1 cellular context compared by ENCODE assay signal in genomic region chr4:89196745-89197144, GRCh38.
TF ChIP-seq lines count a peak whose summit lies in the region.

No MANE protein-coding gene starts in this region.

TF ChIP-seq in HepG2, 621 proteins besides CTCF, POLR2A, EP300 and RAD21:
- no peak for TF ChIP-seq IKZF1 (IDR thresholded peaks at IDR 0.05)
- no peak for TF ChIP-seq KDM4B (CRISPR knock-in tag; IDR thresholded peaks at IDR 0.05)
- TF ChIP-seq REPIN1 (CRISPR knock-in tag; IDR thresholded peaks at IDR 0.05; ENCODE audit: borderline replicate concordance, low read depth), result no peak
- TF ChIP-seq MIER2 (CRISPR knock-in tag; IDR thresholded peaks at IDR 0.05), result no peak
- peak; percentile 71 for TF ChIP-seq SOX5 (CRISPR knock-in tag; IDR thresholded peaks at IDR 0.05; ENCODE audit: borderline replicate concordance)
- TF ChIP-seq SOX6 (IDR thresholded peaks at IDR 0.05), result no peak
- peak; percentile 85 for TF ChIP-seq SOX6 (CRISPR knock-in tag; IDR thresholded peaks at IDR 0.05)
- no peak for TF ChIP-seq NCOA2 (CRISPR knock-in tag; IDR thresholded peaks at IDR 0.05)
- no peak for TF ChIP-seq THYN1 (CRISPR knock-in tag; IDR thresholded peaks at IDR 0.05; ENCODE audit: borderline replicate concordance, low read depth)
- TF ChIP-seq ZNF350 (CRISPR knock-in tag; IDR thresholded peaks at IDR 0.05; ENCODE audit: borderline replicate concordance, low read depth), result no peak
- TF ChIP-seq RARA (CRISPR knock-in tag; IDR thresholded peaks at IDR 0.05), result peak; percentile 53; the same call in 1 of the 2 replicates
- no peak for TF ChIP-seq ZNF382 (CRISPR knock-in tag; IDR thresholded peaks at IDR 0.05; ENCODE audit: borderline replicate concordance)
- no peak for TF ChIP-seq TOPORS (CRISPR knock-in tag; IDR thresholded peaks at IDR 0.05)
- no peak for TF ChIP-seq FOXP1 (IDR thresholded peaks at IDR 0.05)
- peak; percentile 59 for TF ChIP-seq FOXP1 (CRISPR knock-in tag; IDR thresholded peaks at IDR 0.05)
- no peak for TF ChIP-seq SOX13 (IDR thresholded peaks at IDR 0.05)
- TF ChIP-seq SOX13 (CRISPR knock-in tag; conservative IDR thresholded peaks at IDR 0.05 in 1 of 2, IDR thresholded peaks at IDR 0.05 in 1 of 2), result peak in 1 of 2 experiments; percentile 71; a peak in 2 of 4 replicates
- TF ChIP-seq ZNF792 (CRISPR knock-in tag; IDR thresholded peaks at IDR 0.05), result no peak
- TF ChIP-seq ZNF639 (CRISPR knock-in tag; conservative IDR thresholded peaks at IDR 0.05), result no peak
- TF ChIP-seq, protein P1, sequence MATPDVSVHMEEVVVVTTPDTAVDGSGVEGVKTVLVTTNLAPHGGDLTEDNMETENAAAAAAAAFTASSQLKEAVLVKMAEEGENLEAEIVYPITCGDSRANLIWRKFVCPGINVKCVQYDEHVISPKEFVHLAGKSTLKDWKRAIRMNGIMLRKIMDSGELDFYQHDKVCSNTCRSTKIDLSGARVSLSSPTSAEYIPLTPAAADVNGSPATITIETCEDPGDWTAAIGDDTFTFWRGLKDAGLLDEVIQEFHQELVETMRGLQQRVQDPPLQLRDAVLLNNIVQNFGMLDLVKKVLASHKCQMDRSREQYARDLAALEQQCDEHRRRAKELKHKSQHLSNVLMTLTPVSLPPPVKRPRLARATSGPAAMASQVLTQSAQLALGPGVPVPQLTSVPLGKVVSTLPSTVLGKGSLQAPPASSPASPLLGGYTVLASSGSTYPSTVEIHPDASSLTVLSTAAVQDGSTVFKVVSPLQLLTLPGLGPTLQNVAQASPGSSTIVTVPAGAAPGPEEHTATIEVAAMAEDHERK (CRISPR knock-in tag; IDR thresholded peaks at IDR 0.05; ENCODE audit: low read depth), result no peak
- TF ChIP-seq HIVEP1 (CRISPR knock-in tag; IDR thresholded peaks at IDR 0.05), result no peak
- no peak for TF ChIP-seq ZNF616 (CRISPR knock-in tag; IDR thresholded peaks at IDR 0.05; ENCODE audit: low read depth)
- TF ChIP-seq ZBTB42 (CRISPR knock-in tag; IDR thresholded peaks at IDR 0.05), result no peak
- TF ChIP-seq ZNF557 (CRISPR knock-in tag; IDR thresholded peaks at IDR 0.05), result no peak
- no peak for TF ChIP-seq XBP1 (CRISPR knock-in tag; IDR thresholded peaks at IDR 0.05)
- TF ChIP-seq ZNF160 (CRISPR knock-in tag; IDR thresholded peaks at IDR 0.05), result no peak
- TF ChIP-seq, protein P2, sequence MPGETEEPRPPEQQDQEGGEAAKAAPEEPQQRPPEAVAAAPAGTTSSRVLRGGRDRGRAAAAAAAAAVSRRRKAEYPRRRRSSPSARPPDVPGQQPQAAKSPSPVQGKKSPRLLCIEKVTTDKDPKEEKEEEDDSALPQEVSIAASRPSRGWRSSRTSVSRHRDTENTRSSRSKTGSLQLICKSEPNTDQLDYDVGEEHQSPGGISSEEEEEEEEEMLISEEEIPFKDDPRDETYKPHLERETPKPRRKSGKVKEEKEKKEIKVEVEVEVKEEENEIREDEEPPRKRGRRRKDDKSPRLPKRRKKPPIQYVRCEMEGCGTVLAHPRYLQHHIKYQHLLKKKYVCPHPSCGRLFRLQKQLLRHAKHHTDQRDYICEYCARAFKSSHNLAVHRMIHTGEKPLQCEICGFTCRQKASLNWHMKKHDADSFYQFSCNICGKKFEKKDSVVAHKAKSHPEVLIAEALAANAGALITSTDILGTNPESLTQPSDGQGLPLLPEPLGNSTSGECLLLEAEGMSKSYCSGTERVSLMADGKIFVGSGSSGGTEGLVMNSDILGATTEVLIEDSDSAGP (CRISPR knock-in tag; IDR thresholded peaks at IDR 0.05; ENCODE audit: borderline replicate concordance), result no peak
- no peak for TF ChIP-seq ADNP (CRISPR knock-in tag; IDR thresholded peaks at IDR 0.05)
- peak; percentile 84 for TF ChIP-seq GFI1 (CRISPR knock-in tag; IDR thresholded peaks at IDR 0.05; ENCODE audit: borderline replicate concordance)
- no peak for TF ChIP-seq JUNB (CRISPR knock-in tag; IDR thresholded peaks at IDR 0.05; ENCODE audit: borderline replicate concordance)
- TF ChIP-seq, protein P3, sequence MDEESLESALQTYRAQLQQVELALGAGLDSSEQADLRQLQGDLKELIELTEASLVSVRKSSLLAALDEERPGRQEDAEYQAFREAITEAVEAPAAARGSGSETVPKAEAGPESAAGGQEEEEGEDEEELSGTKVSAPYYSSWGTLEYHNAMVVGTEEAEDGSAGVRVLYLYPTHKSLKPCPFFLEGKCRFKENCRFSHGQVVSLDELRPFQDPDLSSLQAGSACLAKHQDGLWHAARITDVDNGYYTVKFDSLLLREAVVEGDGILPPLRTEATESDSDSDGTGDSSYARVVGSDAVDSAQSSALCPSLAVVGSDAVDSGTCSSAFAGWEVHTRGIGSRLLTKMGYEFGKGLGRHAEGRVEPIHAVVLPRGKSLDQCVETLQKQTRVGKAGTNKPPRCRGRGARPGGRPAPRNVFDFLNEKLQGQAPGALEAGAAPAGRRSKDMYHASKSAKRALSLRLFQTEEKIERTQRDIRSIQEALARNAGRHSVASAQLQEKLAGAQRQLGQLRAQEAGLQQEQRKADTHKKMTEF (CRISPR knock-in tag; IDR thresholded peaks at IDR 0.05), result no peak
- no peak for TF ChIP-seq ZNF180 (CRISPR knock-in tag; IDR thresholded peaks at IDR 0.05; ENCODE audit: borderline replicate concordance, low read depth)
- no peak for TF ChIP-seq ZNF619 (CRISPR knock-in tag; IDR thresholded peaks at IDR 0.05)
- TF ChIP-seq ZBED4 (CRISPR knock-in tag; IDR thresholded peaks at IDR 0.05; ENCODE audit: borderline replicate concordance), result no peak
- no peak for TF ChIP-seq ZNF761 (CRISPR knock-in tag; conservative IDR thresholded peaks at IDR 0.05)
- no peak for TF ChIP-seq ZNF414 (CRISPR knock-in tag; IDR thresholded peaks at IDR 0.05)
